31 cellular contexts compared by ENCODE assay signal in genomic region chr13:85298387-85298924, GRCh38.
"Had no signal": no experiment of that assay in that cellular context is flagged by ENCODE, and none has a peak within 500 bp of the region (broad histone marks: within the 10 kb centered on the region; RNA-seq: fewer than 3 reads in every experiment).

No MANE protein-coding gene starts in this region.

- H3K4me1 ChIP-seq: Peyer's patch, SJSA1 had no signal

- H3K27me3 Mint-ChIP-seq: activated CD8-positive, alpha-beta T cell treated with anti-CD3 and anti-CD28 coated beads for 36 hours; activated naive CD8-positive, alpha-beta T cell treated with anti-CD3 and anti-CD28 coated beads for 36 hours; activated T-helper 17 cell treated with anti-CD3 and anti-CD28 coated beads, Interleukin-2, amount 50 U/mL, for 72 hours had no signal

- H3K36me3 ChIP-seq: brain microvascular endothelial cell, Peyer's patch, SJSA1, WERI-Rb-1 had no signal

- H3K4me3 Mint-ChIP-seq: activated CD8-positive, alpha-beta T cell treated with anti-CD3 and anti-CD28 coated beads for 36 hours; activated naive CD8-positive, alpha-beta T cell treated with anti-CD3 and anti-CD28 coated beads for 36 hours; activated T-cell treated with anti-CD3 and anti-CD28 coated beads, Interleukin-2, amount 50 U/mL, for 72 hours; activated T-helper 17 cell treated with anti-CD3 and anti-CD28 coated beads, Interleukin-2, amount 50 U/mL, for 72 hours had no signal

- H3K27me3 ChIP-seq: brain microvascular endothelial cell, Peyer's patch, SJSA1 had no signal

- H3K4me1 Mint-ChIP-seq: activated naive CD8-positive, alpha-beta T cell treated with anti-CD3 and anti-CD28 coated beads for 36 hours; activated T-helper 17 cell treated with anti-CD3 and anti-CD28 coated beads, Interleukin-2, amount 50 U/mL, for 72 hours had no signal

- ATAC-seq: activated CD8-positive, alpha-beta T cell treated with anti-CD3 and anti-CD28 coated beads for 36 hours; activated T-cell treated with anti-CD3 and anti-CD28 coated beads, Interleukin-2, amount 50 U/mL, for 72 hours; activated T-helper 17 cell treated with anti-CD3 and anti-CD28 coated beads, Interleukin-2, amount 50 U/mL, for 72 hours; PC-3 had no signal

- H3K27ac ChIP-seq: brain microvascular endothelial cell, Peyer's patch, SJSA1, WERI-Rb-1 had no signal

- H3K9me3 Mint-ChIP-seq: activated CD8-positive, alpha-beta T cell treated with anti-CD3 and anti-CD28 coated beads for 36 hours had no signal

- H3K36me3 Mint-ChIP-seq: activated naive CD8-positive, alpha-beta T cell treated with anti-CD3 and anti-CD28 coated beads for 36 hours had no signal

- DNase-seq: activated CD4-positive, alpha-beta T cell treated with anti-CD3 and anti-CD28 coated beads for 1 hour; activated CD4-positive, alpha-beta T cell treated with anti-CD3 and anti-CD28 coated beads for 48 hours; activated CD4-positive, alpha-beta T cell treated with anti-CD3 and anti-CD28 coated beads, Interleukin-2, amount 50 U/mL, for 4 hours; activated CD4-positive, CD25-positive, alpha-beta regulatory T cell; activated CD8-positive, alpha-beta T cell treated with anti-CD3 and anti-CD28 coated beads for 36 hours; activated effector memory CD4-positive, alpha-beta T cell treated with anti-CD3 and anti-CD28 coated beads, Interleukin-2, amount 50 U/mL, for 16 hours; activated naive CD4-positive, alpha-beta T cell; activated naive CD4-positive, alpha-beta T cell treated with anti-CD3 and anti-CD28 coated beads, Interleukin-2, amount 50 U/mL, for 16 hours; activated naive CD8-positive, alpha-beta T cell treated with anti-CD3 and anti-CD28 coated beads for 36 hours; activated T-cell treated with anti-CD3 and anti-CD28 coated beads, Interleukin-2, amount 50 U/mL, for 1 hour; activated T-cell treated with anti-CD3 and anti-CD28 coated beads, Interleukin-2, amount 50 U/mL, for 72 hours; amniotic stem cell; aorta; brain microvascular endothelial cell; central memory CD4-positive, alpha-beta T cell; NCI-H1048; NCI-H1105 treated with DMSO at 0.1 percent for 48 hours; NCI-H1436; NCI-H1694; NCI-H1930; NCI-H2081 treated with DMSO at 0.1 percent for 48 hours; NCI-H345; NCI-H524 treated with DMSO at 0.1 percent for 48 hours; PC-3; Peyer's patch; RPMI8226; SHP77 treated with DMSO at 0.1 percent for 48 hours; T1000; WERI-Rb-1 had no signal

- H3K27ac Mint-ChIP-seq: activated CD8-positive, alpha-beta T cell treated with anti-CD3 and anti-CD28 coated beads for 36 hours; activated naive CD8-positive, alpha-beta T cell treated with anti-CD3 and anti-CD28 coated beads for 36 hours; activated T-cell treated with anti-CD3 and anti-CD28 coated beads, Interleukin-2, amount 50 U/mL, for 72 hours; activated T-helper 17 cell treated with anti-CD3 and anti-CD28 coated beads, Interleukin-2, amount 50 U/mL, for 72 hours had no signal

- H3K4me3 ChIP-seq: Peyer's patch, SJSA1 had no signal
